Comparison of ENCODE assay signal across 13 cellular contexts in genomic region chr4:82352118-82352824, GRCh38. TPM values are rescaled to one million over a fixed set of nuclear protein-coding genes. Genes with fewer than 3 reads are reported as not detected.
DNase-seq lines count a peak whose midpoint lies in the region; ATAC-seq, FAIRE-seq and TF ChIP-seq lines count a peak whose summit lies in the region.
"Had no signal": no experiment of that assay in that cellular context is flagged by ENCODE, and none has a peak within 500 bp of the region (broad histone marks: within the 10 kb centered on the region; RNA-seq: fewer than 3 reads in every experiment).

No MANE protein-coding gene starts in this region.

- no peaks in the 10 kb centered on the region for H3K9me3 Mint-ChIP-seq in CD8-positive, alpha-beta T cell
- no peaks in the 10 kb centered on the region for H3K9me3 Mint-ChIP-seq in natural killer cell treated with Interleukin-12 subunit alpha and Interleukin-12 subunit beta and Interleukin-15 and Interleukin-18, amount 100 ng/mL, for 72 hours
- H3K9me3 Mint-ChIP-seq: nephron had no signal

- peaks cover 18% of the 10 kb centered on the region for H3K4me1 ChIP-seq in CD8-positive, alpha-beta T cell (ENCODE audit: insufficient read depth, low read length)
- H3K4me1 ChIP-seq in adipocyte (ENCODE audit: control insufficient read depth, insufficient read depth, low read length): peaks cover 35% of the 10 kb centered on the region

- intact Hi-C loops in CD8-positive, alpha-beta T cell (cut with DNase I, micrococcal nuclease): no loop called here

- H3K36me3 ChIP-seq in CD8-positive, alpha-beta T cell (ENCODE audit: insufficient read depth, low read length): peaks cover 24% of the 10 kb centered on the region
- H3K36me3 ChIP-seq in adipocyte (ENCODE audit: control insufficient read depth, insufficient read depth, low read length, severe bottlenecking): peaks cover 57% of the 10 kb centered on the region

- FAIRE-seq in HTR-8/SVneo (lab: Jason Lieb, UNC): no peak

- peaks cover 55% of the 10 kb centered on the region for H3K4me1 Mint-ChIP-seq in CD8-positive, alpha-beta T cell (ENCODE audit: low read depth)
- peaks cover 35 to 50% of the 10 kb centered on the region in 2 donors for H3K4me1 Mint-ChIP-seq in natural killer cell treated with Interleukin-12 subunit alpha and Interleukin-12 subunit beta and Interleukin-15 and Interleukin-18, amount 100 ng/mL, for 72 hours (ENCODE audit: low read depth in 2 of 2)
- H3K4me1 Mint-ChIP-seq: nephron had no signal

- H3K4me3 ChIP-seq in CD8-positive, alpha-beta T cell (ENCODE audit: low read depth, low read length): no peak overlapping the region
- H3K4me3 ChIP-seq in adipocyte (ENCODE audit: low read length): peak overlapping the region; percentile 48

- peak overlapping the region; percentile 57 for H3K27ac Mint-ChIP-seq in CD8-positive, alpha-beta T cell
- peak overlapping the region; percentile 72 to 90 for H3K27ac Mint-ChIP-seq in natural killer cell treated with Interleukin-12 subunit alpha and Interleukin-12 subunit beta and Interleukin-15 and Interleukin-18, amount 100 ng/mL, for 72 hours
- H3K27ac Mint-ChIP-seq: nephron had no signal

- H3K36me3 Mint-ChIP-seq in CD8-positive, alpha-beta T cell: peaks cover 73% of the 10 kb centered on the region
- H3K36me3 Mint-ChIP-seq in natural killer cell treated with Interleukin-12 subunit alpha and Interleukin-12 subunit beta and Interleukin-15 and Interleukin-18, amount 100 ng/mL, for 72 hours: peaks cover 46% of the 10 kb centered on the region

- peak overlapping the region; percentile 51 for H3K9ac ChIP-seq in adipocyte (ENCODE audit: low read length)

- no peaks in the 10 kb centered on the region for H3K9me3 ChIP-seq in CD8-positive, alpha-beta T cell (ENCODE audit: low read length)
- no peaks in the 10 kb centered on the region for H3K9me3 ChIP-seq in adipocyte (ENCODE audit: control insufficient read depth, low read length)

- no peaks in the 10 kb centered on the region for H3K27me3 ChIP-seq in CD8-positive, alpha-beta T cell (ENCODE audit: insufficient read depth, low read length)
- no peaks in the 10 kb centered on the region for H3K27me3 ChIP-seq in adipocyte (replicated peaks; ENCODE audit: control insufficient read depth, insufficient read depth, low read length)

- H3K4me3 Mint-ChIP-seq in CD8-positive, alpha-beta T cell: no peak overlapping the region
- H3K4me3 Mint-ChIP-seq in natural killer cell treated with Interleukin-12 subunit alpha and Interleukin-12 subunit beta and Interleukin-15 and Interleukin-18, amount 100 ng/mL, for 72 hours: no peak overlapping the region
- H3K4me3 Mint-ChIP-seq: nephron had no signal

- no peak for TF ChIP-seq CTCF in CD8-positive, alpha-beta T cell (IDR thresholded peaks at IDR 0.05)

- no peak overlapping the region for H3K27ac ChIP-seq in CD8-positive, alpha-beta T cell (ENCODE audit: low read depth, low read length)

- no peak for ATAC-seq in CD8-positive, alpha-beta T cell
- peak; percentile 12 for ATAC-seq in HG03342 (IDR thresholded peaks at IDR 0.05; ENCODE audit: unreplicated experiment)
- ATAC-seq in natural killer cell treated with Interleukin-12 subunit alpha and Interleukin-12 subunit beta and Interleukin-15 and Interleukin-18, amount 100 ng/mL, for 72 hours: no peak
- ATAC-seq: left colon had no signal

- no peaks in the 10 kb centered on the region for H3K27me3 Mint-ChIP-seq in CD8-positive, alpha-beta T cell (ENCODE audit: low read depth)
- H3K27me3 Mint-ChIP-seq in natural killer cell treated with Interleukin-12 subunit alpha and Interleukin-12 subunit beta and Interleukin-15 and Interleukin-18, amount 100 ng/mL, for 72 hours: no peaks in the 10 kb centered on the region

- POLR2A ChIA-PET in CD8-positive, alpha-beta T cell (lab: Charles Lee): interaction anchor here (0.7 to 1.0 kb wide), 2 partner anchors 8 to 15 kb away, joined by 3 read pairs; no protein-coding TSS in a partner anchor

- no peak for DNase-seq in CD8-positive, alpha-beta T cell
- no peak for DNase-seq in adipocyte (ENCODE audit: low read depth)
- DNase-seq in natural killer cell treated with Interleukin-12 subunit alpha and Interleukin-12 subunit beta and Interleukin-15 and Interleukin-18, amount 100 ng/mL, for 72 hours (ENCODE audit: low spot score): no peak
- no peak for DNase-seq in SW480 (ENCODE audit: low spot score)
- no peak for DNase-seq in NCI-H524 (lab: John Stamatoyannopoulos, UW)
- no peak for DNase-seq in HTR-8/SVneo (ENCODE audit: insufficient read length, low spot score)
- DNase-seq: activated CD4-positive, CD25-positive, alpha-beta regulatory T cell; cerebellar nuclear complex; left colon; NK-92 treated with Interleukin-12 subunit alpha and Interleukin-12 subunit beta, amount 100 ng/mL, for 24 hours; substantia nigra had no signal

- CTCF ChIA-PET in CD8-positive, alpha-beta T cell (lab: Charles Lee): no interaction called here

RNA-seq across cellular contexts. Expression of gene HNRNPD, which starts 21.5 kb away (rescaled TPM):
- total RNA-seq in CD8-positive, alpha-beta T cell: 100 to 1,000 TPM; 245 to 248 TPM
- total RNA-seq in natural killer cell treated with Interleukin-12 subunit alpha and Interleukin-12 subunit beta and Interleukin-15 and Interleukin-18, amount 100 ng/mL, for 72 hours: 100 to 1,000 TPM; 280 to 290 TPM
